8 cellular contexts compared by ENCODE assay signal in the genomic region with DNA sequence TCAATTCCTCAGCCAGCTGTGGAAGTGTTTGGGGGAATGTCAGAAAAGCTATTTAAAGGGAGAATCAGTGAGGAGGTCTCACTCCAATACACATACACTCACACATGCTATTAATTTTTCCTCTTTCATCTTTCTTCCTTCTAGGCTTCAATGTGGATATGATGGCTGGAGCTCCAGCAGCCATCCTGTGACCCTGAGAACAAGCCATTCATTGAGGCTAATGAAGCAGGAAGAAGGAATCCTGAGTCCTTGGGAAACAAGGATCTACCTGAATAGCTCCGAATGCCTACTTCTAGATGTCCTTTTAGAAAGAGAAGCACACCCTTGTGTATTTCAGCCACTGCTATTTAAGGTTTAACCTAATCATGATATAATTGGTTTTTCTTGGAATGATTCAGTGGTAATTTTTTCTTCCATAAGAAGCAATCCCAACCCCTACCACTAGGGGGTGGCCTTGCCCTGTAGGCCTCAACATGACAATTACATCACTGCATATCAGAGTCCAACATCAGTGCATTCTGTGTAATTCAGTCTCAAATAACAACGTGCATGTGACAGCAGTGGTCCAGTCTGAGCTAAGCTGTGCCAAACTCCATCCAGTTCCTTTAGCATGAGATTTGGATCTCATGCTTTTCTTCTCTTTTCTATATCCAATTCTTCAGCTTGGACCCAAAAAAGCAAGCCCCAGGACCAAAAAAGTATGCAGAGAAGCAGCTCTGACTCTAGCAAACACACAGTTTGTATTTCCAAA.
A peak's percentile ranks its signal among the peaks of the same experiment; 100 is the strongest.
DNase-seq lines count a peak whose midpoint lies in the region; ATAC-seq and TF ChIP-seq lines count a peak whose summit lies in the region.

No MANE protein-coding gene starts in this region.

- H3K4me3 Mint-ChIP-seq in T-helper 17 cell: peak overlapping the region; percentile 43

- H3K27ac ChIP-seq in MM.1S (ENCODE audit: low read length) (peak overlapping the region; percentile 55; the same call in 1 of the 2 replicates), spleen (peak overlapping the region in 7 of 8 donors; percentile 1 to 74 (median 53))

- WGBS in spleen, 5 donors: 9 to 26% (median 22%) methylated on average over 2 of the region's 2 CpGs

- H3K27me3 ChIP-seq in MM.1S (replicated peaks; ENCODE audit: insufficient read depth, low read length): no peaks in the 10 kb centered on the region
- H3K27me3 ChIP-seq in spleen (replicated peaks in 1 of 7): no peaks in the 10 kb centered on the region

- peak; percentile 53 for DNase-seq in ELF-1 (ENCODE audit: low read depth, low spot score)
- DNase-seq in H4 (ENCODE audit: low spot score): peak; percentile 87
- DNase-seq in MM.1S: peak; percentile 69
- peak; percentile 25 to 60 (median 31) for DNase-seq in T-helper 17 cell
- peak in 49 of 56 donors; percentile 2 to 86 (median 42) for DNase-seq in amygdala (lab: John Stamatoyannopoulos, UW)
- peak; percentile 29 for DNase-seq in hepatic stellate cell (ENCODE audit: low spot score)
- peak; percentile 79 for DNase-seq in spleen
- no peak for DNase-seq in mesenteric fat pad (ENCODE audit: low spot score)

- TF ChIP-seq POLR2A in spleen (IDR thresholded peaks at IDR 0.05): no peak

- H3F3A ChIP-seq in MM.1S (ENCODE audit: insufficient read depth, low read length): peaks cover 11% of the 10 kb centered on the region

- H3K4me1 Mint-ChIP-seq in T-helper 17 cell: peaks cover 21% of the 10 kb centered on the region

- H3K4me3 ChIP-seq in MM.1S (ENCODE audit: low read length) (peak overlapping the region; percentile 43), spleen (peak overlapping the region in 1 of 8 donors; percentile 10)

- no peaks in the 10 kb centered on the region for H3K9me3 ChIP-seq in MM.1S (replicated peaks; ENCODE audit: insufficient read depth, low read length)
- H3K9me3 ChIP-seq in T-helper 17 cell (ENCODE audit: control insufficient read depth, low read length, poor library complexity, severe bottlenecking): no peaks in the 10 kb centered on the region
- H3K9me3 ChIP-seq in spleen: no peaks in the 10 kb centered on the region

- H3K36me3 ChIP-seq in MM.1S (replicated peaks; ENCODE audit: insufficient read depth, low read length) (no peaks in the 10 kb centered on the region), spleen (no peaks in the 10 kb centered on the region)

- no peak overlapping the region; the same call in 1 of the 2 replicates for H3K9ac ChIP-seq in MM.1S (ENCODE audit: low read length)

- H3K4me1 ChIP-seq in MM.1S (ENCODE audit: low read length) (peaks cover 26% of the 10 kb centered on the region), spleen (peaks cover 0 to 39% (median 14%) of the 10 kb centered on the region in 6 donors)

- TF ChIP-seq CTCF in MM.1S (IDR thresholded peaks at IDR 0.05; ENCODE audit: low read length) (peak; percentile 98), spleen (IDR thresholded peaks at IDR 0.05 in 8 of 11, conservative IDR thresholded peaks at IDR 0.05 in 3 of 11) (peak; percentile 71 to 93 (median 90))

- H3K79me2 ChIP-seq in MM.1S (ENCODE audit: low read length): no peaks in the 10 kb centered on the region

- ATAC-seq in T-helper 17 cell: peak; percentile 93

- H3K27ac Mint-ChIP-seq in T-helper 17 cell: peak overlapping the region; percentile 24

- no peaks in the 10 kb centered on the region for H3K36me3 Mint-ChIP-seq in T-helper 17 cell (ENCODE audit: low read depth)

- H4K20me1 ChIP-seq in MM.1S (ENCODE audit: insufficient read depth, low read length): no peaks in the 10 kb centered on the region

- intact Hi-C loops in spleen (cut with DNase I; ENCODE audit: low total_unique reads): loop anchor here (5.0 kb wide), 1 partner anchor 246 kb away; no protein-coding TSS in a partner anchor

- peaks cover 11% of the 10 kb centered on the region for H3K27me3 Mint-ChIP-seq in T-helper 17 cell

- H2AFZ ChIP-seq in MM.1S (ENCODE audit: low read length): peak overlapping the region; percentile 23; the same call in 1 of the 2 replicates

- H3K4me2 ChIP-seq in MM.1S (ENCODE audit: low read depth, low read length): peak overlapping the region; percentile 90

- H3K9me2 ChIP-seq in MM.1S (replicated peaks; ENCODE audit: insufficient read depth, low read length): no peaks in the 10 kb centered on the region
